15 cellular contexts compared by ENCODE assay signal in the genomic region with DNA sequence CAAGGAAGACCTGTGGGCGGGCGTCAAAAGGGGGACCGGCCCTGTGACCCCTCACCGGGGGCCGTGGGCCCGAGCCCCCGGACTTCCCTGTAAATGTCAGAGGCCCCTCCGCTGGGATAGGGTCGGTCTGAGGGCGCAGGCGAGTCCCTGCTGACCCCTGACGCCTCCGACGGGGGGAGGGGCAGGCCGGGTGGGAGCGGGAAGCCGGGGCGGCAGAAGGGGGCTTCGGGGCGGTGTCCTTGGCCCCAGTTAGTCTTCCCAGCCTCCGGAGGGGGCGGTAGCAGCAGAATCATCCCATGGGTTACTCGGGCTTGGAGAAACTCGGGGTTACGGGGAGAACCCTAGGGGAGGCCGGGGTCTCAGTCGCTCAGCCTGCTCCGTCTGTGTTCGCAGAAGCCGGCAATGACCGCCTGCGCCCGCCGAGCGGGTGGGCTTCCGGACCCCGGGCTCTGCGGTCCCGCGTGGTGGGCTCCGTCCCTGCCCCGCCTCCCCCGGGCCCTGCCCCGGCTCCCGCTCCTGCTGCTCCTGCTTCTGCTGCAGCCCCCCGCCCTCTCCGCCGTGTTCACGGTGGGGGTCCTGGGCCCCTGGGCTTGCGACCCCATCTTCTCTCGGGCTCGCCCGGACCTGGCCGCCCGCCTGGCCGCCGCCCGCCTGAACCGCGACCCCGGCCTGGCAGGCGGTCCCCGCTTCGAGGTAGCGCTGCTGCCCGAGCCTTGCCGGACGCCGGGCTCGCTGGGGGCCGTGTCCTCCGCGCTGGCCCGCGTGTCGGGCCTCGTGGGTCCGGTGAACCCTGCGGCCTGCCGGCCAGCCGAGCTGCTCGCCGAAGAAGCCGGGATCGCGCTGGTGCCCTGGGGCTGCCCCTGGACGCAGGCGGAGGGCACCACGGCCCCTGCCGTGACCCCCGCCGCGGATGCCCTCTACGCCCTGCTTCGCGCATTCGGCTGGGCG. TPM values are rescaled to one million over a fixed set of nuclear protein-coding genes. Genes with fewer than 3 reads are reported as not detected.
DNase-seq lines count a peak whose midpoint lies in the region; ATAC-seq and TF ChIP-seq lines count a peak whose summit lies in the region.
"Had no signal": no experiment of that assay in that cellular context is flagged by ENCODE, and none has a peak within 500 bp of the region (broad histone marks: within the 10 kb centered on the region; RNA-seq: fewer than 3 reads in every experiment).

No MANE protein-coding gene starts in this region.

- ATAC-seq in lung (ENCODE audit: insufficient read depth, low FRiP score): peak; percentile 35

- no peak overlapping the region for H3K27ac ChIP-seq in effector memory CD4-positive, alpha-beta T cell (ENCODE audit: insufficient read depth, low read length, poor library complexity, severe bottlenecking)
- H3K27ac ChIP-seq in lung (ENCODE audit: low read depth in 1 of 2, low read length in 1 of 2): no peak overlapping the region
- no peak overlapping the region for H3K27ac ChIP-seq in stomach

- H3K36me3 ChIP-seq in effector memory CD4-positive, alpha-beta T cell (ENCODE audit: control insufficient read depth, insufficient read depth, low read length): no peaks in the 10 kb centered on the region
- no peaks in the 10 kb centered on the region for H3K36me3 ChIP-seq in lung (ENCODE audit: control insufficient read depth in 2 of 2, insufficient read depth in 2 of 2, low read length in 2 of 2)
- H3K36me3 ChIP-seq in stomach: no peaks in the 10 kb centered on the region

- H3K9me3 ChIP-seq in effector memory CD4-positive, alpha-beta T cell (ENCODE audit: control insufficient read depth, low read length): no peaks in the 10 kb centered on the region
- H3K9me3 ChIP-seq in lung (ENCODE audit: control insufficient read depth in 2 of 2, insufficient read depth in 1 of 2, low read length in 1 of 2) (peaks cover 0 to 5% of the 10 kb centered on the region in 2 donors), stomach (no peaks in the 10 kb centered on the region)

- TF ChIP-seq EP300 in stomach (IDR thresholded peaks at IDR 0.05): no peak

- TF ChIP-seq CTCF in lung (IDR thresholded peaks at IDR 0.05; ENCODE audit: control extremely low read depth, extremely low read depth) (no peak), stomach (IDR thresholded peaks at IDR 0.05) (no peak)

- TF ChIP-seq POLR2A in stomach (IDR thresholded peaks at IDR 0.05): no peak

- H3K4me1 ChIP-seq in effector memory CD4-positive, alpha-beta T cell (ENCODE audit: control insufficient read depth, insufficient read depth, low read length, poor library complexity, severe bottlenecking): peaks cover 12% of the 10 kb centered on the region
- H3K4me1 ChIP-seq in lung (ENCODE audit: control insufficient read depth in 2 of 2, insufficient read depth in 2 of 2, low read length in 2 of 2) (peaks cover 0 to 15% of the 10 kb centered on the region in 2 donors), stomach (peaks cover 18 to 23% (median 19%) of the 10 kb centered on the region in 4 donors)

- intact Hi-C loops in stomach (cut with DNase I; ENCODE audit: low total_unique reads): no loop called here

- WGBS in lung, 2 donors: 12 to 23% methylated on average over 79 to 98 of the region's 98 CpGs
- 3 to 12% (median 8%) methylated on average over 38 to 98 of the region's 98 CpGs for WGBS in stomach, 5 donors

- peaks cover 22% of the 10 kb centered on the region for H3K27me3 ChIP-seq in effector memory CD4-positive, alpha-beta T cell (replicated peaks; ENCODE audit: control insufficient read depth, insufficient read depth, low read length, poor library complexity, severe bottlenecking)
- H3K27me3 ChIP-seq in lung (ENCODE audit: control insufficient read depth, insufficient read depth) (no peaks in the 10 kb centered on the region), stomach (peaks cover 16 to 89% (median 36%) of the 10 kb centered on the region in 3 donors)

- peak overlapping the region; percentile 35 for H3K4me3 ChIP-seq in effector memory CD4-positive, alpha-beta T cell (ENCODE audit: insufficient read depth, low read depth, low read length, poor library complexity, severe bottlenecking)
- H3K4me3 ChIP-seq in lung: no peak overlapping the region
- peak overlapping the region; percentile 24 to 46 (median 32) for H3K4me3 ChIP-seq in stomach

- DNase-seq in NCI-H82 (lab: John Stamatoyannopoulos, UW) (peak; percentile 73), NCI-H82 treated with DMSO at 0.1 percent for 48 hours (lab: John Stamatoyannopoulos, UW; ENCODE audit: unreplicated experiment) (no peak), lung (ENCODE audit: low spot score) (no peak), stomach (no peak), NCI-H226 (no peak), GM19240 (ENCODE audit: insufficient read length, low spot score) (no peak), AML-193 (lab: John Stamatoyannopoulos, UW) (no peak)
- DNase-seq in effector memory CD4-positive, alpha-beta T cell: no peak
- DNase-seq: 8988T, activated T-cell treated with anti-CD3 and anti-CD28 coated beads for 4 hours, DMS79, erythroblast had no signal

RNA-seq across cellular contexts. Expression of a gene that starts 0.5 kb away (rescaled TPM):
- total RNA-seq in lung (1 to 10 TPM in 1 of 2 donors, under 1 TPM in 1; 0.20 to 1.8 TPM), stomach (not detected)
- polyA plus RNA-seq in lung (under 1 TPM; 0.27 to 0.51 TPM), stomach (under 1 TPM in 1 of 3 donors, not detected in 2; 0.25 TPM)
- total RNA-seq: kidney epithelial cell; pulmonary artery endothelial cell; T-helper 1 cell treated with Interleukin-12 subunit alpha and Interleukin-12 subunit beta and Interleukin-4 antibody, amounts not matched to agents 30 ng/mL and 1 ng/mL, for 36 hours had no signal

RNA-seq across cellular contexts. Expression of a gene that starts 35.9 kb away (rescaled TPM):
- total RNA-seq in lung (100 to 1,000 TPM in 1 of 2 donors, 1 to 10 TPM in 1; 3.4 to 135 TPM), stomach (1 to 10 TPM in 4 of 5 donors, not detected in 1; 1.5 to 7.0 (median 2.6) TPM)
- polyA plus RNA-seq in lung (10 to 100 TPM; 64.9 to 82.7 TPM), stomach (10 to 100 TPM in 1 of 3 donors, 1 to 10 TPM in 2; 2.4 to 10.5 (median 3.1) TPM)
- total RNA-seq: pulmonary artery endothelial cell; T-helper 1 cell treated with Interleukin-12 subunit alpha and Interleukin-12 subunit beta and Interleukin-4 antibody, amounts not matched to agents 30 ng/mL and 1 ng/mL, for 36 hours had no signal
